ENCODE assay signal across 8 cellular contexts in the genomic region with DNA sequence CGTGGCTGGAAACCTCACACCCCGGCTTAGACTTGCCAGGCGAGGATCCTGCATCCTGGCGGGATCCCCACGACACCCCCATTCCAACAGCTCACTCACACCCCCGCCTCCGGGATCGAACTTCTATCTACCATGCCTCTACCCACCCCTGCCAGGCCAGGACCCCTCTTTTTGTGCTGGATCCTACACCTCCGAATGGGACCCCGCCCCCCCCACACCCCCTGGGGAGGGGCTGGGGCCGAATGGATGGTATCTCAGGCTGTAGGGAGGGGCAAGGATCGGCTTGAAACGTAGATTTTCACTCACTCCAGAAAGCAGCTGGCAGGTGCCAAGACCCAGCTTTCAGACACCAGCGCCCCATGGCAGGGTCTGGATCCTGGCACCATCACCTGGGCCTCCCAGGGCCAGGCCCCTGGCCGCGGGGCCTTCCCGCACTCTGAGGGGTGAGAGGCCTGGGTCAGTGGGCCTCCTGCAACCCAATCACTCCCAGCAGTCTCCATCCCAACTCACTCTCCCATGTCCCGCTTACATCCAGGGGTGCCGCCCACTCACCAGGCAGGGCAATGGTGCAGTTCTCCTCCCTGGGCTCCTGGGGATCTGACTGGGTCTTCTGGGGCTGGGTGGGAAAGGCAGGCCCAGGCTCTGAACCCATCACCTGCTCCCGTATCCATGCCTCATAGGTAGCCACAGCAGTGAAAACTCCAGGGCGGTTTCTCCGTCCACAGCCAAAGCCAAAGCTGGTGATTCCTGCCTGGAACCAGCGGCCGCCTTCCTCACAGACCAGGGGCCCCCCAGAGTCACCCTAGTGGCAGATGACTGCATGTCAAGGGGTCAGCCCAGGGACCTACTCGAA. TPM values are rescaled to one million over a fixed set of nuclear protein-coding genes. Genes with fewer than 3 reads are reported as not detected.
DNase-seq lines count a peak whose midpoint lies in the region; ATAC-seq, FAIRE-seq and TF ChIP-seq lines count a peak whose summit lies in the region.

No MANE protein-coding gene starts in this region.

- H3K27me3 ChIP-seq in GM12878 (replicated peaks in 1 of 2; ENCODE audit: control insufficient read depth in 2 of 2, insufficient read depth in 2 of 2, low read length in 1 of 2): no peaks in the 10 kb centered on the region
- peaks cover 5% of the 10 kb centered on the region for H3K27me3 ChIP-seq in upper lobe of right lung

- H3K4me1 ChIP-seq in GM12878 (ENCODE audit: control insufficient read depth, insufficient read depth, low read length) (peaks cover 9% of the 10 kb centered on the region), mucosa of descending colon (ENCODE audit: low read depth) (peaks cover 29% of the 10 kb centered on the region), upper lobe of right lung (peaks cover 18% of the 10 kb centered on the region)

- H3K27ac ChIP-seq in GM12878 (ENCODE audit: control insufficient read depth, insufficient read depth): no peak overlapping the region
- peak overlapping the region; percentile 82 for H3K27ac ChIP-seq in upper lobe of right lung

- H4K20me1 ChIP-seq in GM12878 (ENCODE audit: control insufficient read depth, insufficient read depth): peaks cover 3% of the 10 kb centered on the region; the same call in 1 of the 2 replicates

- no peak for TF ChIP-seq POLR2A in GM12878 (IDR thresholded peaks at IDR 0.05; ENCODE audit: low read depth, low read length)

- no peak for TF ChIP-seq RAD21 in GM12878 (IDR thresholded peaks at IDR 0.05; ENCODE audit: insufficient read depth, low read depth, low read length)

- H3K36me3 ChIP-seq in GM12878 (ENCODE audit: control insufficient read depth in 2 of 2, insufficient read depth in 2 of 2, low read length in 1 of 2) (no peaks in the 10 kb centered on the region), mucosa of descending colon (ENCODE audit: low read depth) (peaks cover 3% of the 10 kb centered on the region), upper lobe of right lung (no peaks in the 10 kb centered on the region)

- no peak overlapping the region for H3K4me3 ChIP-seq in GM12878
- H3K4me3 ChIP-seq in mucosa of descending colon: no peak overlapping the region
- peak overlapping the region; percentile 56 for H3K4me3 ChIP-seq in upper lobe of right lung

- RAD21 ChIA-PET in GM12878 (lab: Charles Lee; ENCODE audit: unreplicated experiment): interaction anchor here (1.3 to 3.3 kb wide), 16 partner anchors 9 to 316 kb away, joined by 3 to 48 read pairs (median 7); partner anchors contain the start of genes ARMC5, FUS, HSD3B7 and ITGAX

- WGBS in GM12878 (ENCODE audit: insufficient coverage, insufficient replicate concordance, low lambda C conversion rate, missing lambda C conversion rate): 85% methylated on average over 24 of the region's 25 CpGs

- no peaks in the 10 kb centered on the region for H3K9me3 ChIP-seq in GM12878 (replicated peaks; ENCODE audit: control insufficient read depth, insufficient read depth, low read length)
- no peaks in the 10 kb centered on the region for H3K9me3 ChIP-seq in mucosa of descending colon
- H3K9me3 ChIP-seq in upper lobe of right lung: no peaks in the 10 kb centered on the region

- TF ChIP-seq EP300 in GM12878 (IDR thresholded peaks at IDR 0.05; ENCODE audit: borderline replicate concordance in 1 of 2, control insufficient read depth in 1 of 2, low read depth in 2 of 2, low read length in 2 of 2): no peak

- H3K27me3 Mint-ChIP-seq in activated naive CD8-positive, alpha-beta T cell: peaks cover 3% of the 10 kb centered on the region
- peaks cover 3% of the 10 kb centered on the region for H3K27me3 Mint-ChIP-seq in activated naive CD8-positive, alpha-beta T cell treated with anti-CD3 and anti-CD28 coated beads for 36 hours

- no peak overlapping the region for H3K27ac Mint-ChIP-seq in activated naive CD8-positive, alpha-beta T cell
- no peak overlapping the region for H3K27ac Mint-ChIP-seq in activated naive CD8-positive, alpha-beta T cell treated with anti-CD3 and anti-CD28 coated beads for 36 hours

- no peaks in the 10 kb centered on the region for H3K36me3 Mint-ChIP-seq in activated naive CD8-positive, alpha-beta T cell
- H3K36me3 Mint-ChIP-seq in activated naive CD8-positive, alpha-beta T cell treated with anti-CD3 and anti-CD28 coated beads for 36 hours: no peaks in the 10 kb centered on the region

- H3K4me1 Mint-ChIP-seq in activated naive CD8-positive, alpha-beta T cell (ENCODE audit: low read depth): peaks cover 8% of the 10 kb centered on the region
- peaks cover 9% of the 10 kb centered on the region for H3K4me1 Mint-ChIP-seq in activated naive CD8-positive, alpha-beta T cell treated with anti-CD3 and anti-CD28 coated beads for 36 hours

- TF ChIP-seq CTCF in GM12878 (IDR thresholded peaks at IDR 0.05 in 2 of 3, conservative IDR thresholded peaks at IDR 0.05 in 1 of 3; ENCODE audit: control insufficient read depth in 2 of 3, extremely low read depth in 1 of 3, insufficient read depth in 1 of 3, low read depth in 3 of 3, low read length in 3 of 3) (no peak), mucosa of descending colon (IDR thresholded peaks at IDR 0.05) (no peak), upper lobe of right lung (IDR thresholded peaks at IDR 0.05) (no peak)

- BruUV-seq in GM12878 (replicated peaks; lab: Mats Ljungman, UMichigan): no TSS peak

- FAIRE-seq in GM12878 (lab: Jason Lieb, UNC): no peak

- CTCF ChIA-PET in GM12878 (lab: Yijun Ruan, JAX): interaction anchor here (0.7 to 3.1 kb wide), 26 partner anchors 10 to 734 kb away, joined by 3 to 23 read pairs (median 8); partner anchors contain the start of genes FUS, HSD3B7, KAT8 and PYCARD

- H3K9ac ChIP-seq in GM12878 (ENCODE audit: control insufficient read depth, insufficient read depth, low read length): no peak overlapping the region; the same call in 1 of the 2 replicates

- DNase-seq in activated naive CD8-positive, alpha-beta T cell treated with anti-CD3 and anti-CD28 coated beads for 36 hours: no peak
- DNase-seq in GM12878 (ENCODE audit: low read depth, low spot score): no peak
- peak; percentile 57 to 72 (median 62) for DNase-seq in mucosa of descending colon
- DNase-seq in upper lobe of right lung: no peak
- DNase-seq in NCI-H510A (lab: John Stamatoyannopoulos, UW): no peak

- H3K4me3 Mint-ChIP-seq in activated naive CD8-positive, alpha-beta T cell: peak overlapping the region; percentile 73
- no peak overlapping the region for H3K4me3 Mint-ChIP-seq in activated naive CD8-positive, alpha-beta T cell treated with anti-CD3 and anti-CD28 coated beads for 36 hours

- H3K4me2 ChIP-seq in GM12878 (ENCODE audit: control insufficient read depth, insufficient read depth): peak overlapping the region; percentile 89

- in situ Hi-C loops in GM12878 (cut with MboI): loop anchor here (10.0 kb wide), 1 partner anchor 732 kb away; the partner anchor contains the start of gene ZNF267

- peak overlapping the region; percentile 84; the same call in 1 of the 2 replicates for H2AFZ ChIP-seq in GM12878 (ENCODE audit: control insufficient read depth, low read depth, low read length)

- H3K9me3 Mint-ChIP-seq in activated naive CD8-positive, alpha-beta T cell (ENCODE audit: low read depth): no peaks in the 10 kb centered on the region
- no peaks in the 10 kb centered on the region for H3K9me3 Mint-ChIP-seq in activated naive CD8-positive, alpha-beta T cell treated with anti-CD3 and anti-CD28 coated beads for 36 hours

- no peaks in the 10 kb centered on the region for H3K79me2 ChIP-seq in GM12878 (ENCODE audit: control insufficient read depth, insufficient read depth, low read length)

- POLR2A ChIA-PET in GM12878 (lab: Charles Lee): interaction anchor here (0.9 to 2.1 kb wide), 7 partner anchors 24 to 190 kb away, joined by 3 to 24 read pairs (median 8); partner anchors contain the start of genes FUS, KAT8, PYCARD and ZNF646

- SMC1A ChIA-PET in GM12878 (lab: Charles Lee; ENCODE audit: uncharacterized antibody, unreplicated experiment): interaction anchor here (0.7 to 2.0 kb wide), 14 partner anchors 14 to 301 kb away, joined by 3 to 12 read pairs (median 5); partner anchors contain the start of genes HSD3B7 and KAT8

- ATAC-seq in GM12878: no peak
- no peak for ATAC-seq in mucosa of descending colon
- ATAC-seq in upper lobe of right lung: no peak
- no peak for ATAC-seq in GM21825 (IDR thresholded peaks at IDR 0.05; ENCODE audit: unreplicated experiment)
- ATAC-seq in activated CD4-positive, CD25-positive, alpha-beta regulatory T cell treated with anti-CD3 and anti-CD28 coated beads, Interleukin-2, amount 50 U/mL, for 24 hours: no peak

- intact Hi-C loops in GM12878 (cut with micrococcal nuclease; ENCODE audit: unreplicated experiment) (loop anchor here (2.0 to 5.0 kb wide), 4 partner anchors 36 to 190 kb away; partner anchors contain the start of genes BCKDK, ZNF646 and ZNF668), mucosa of descending colon (cut with DNase I, micrococcal nuclease) (loop anchor here in 1 of 2 donors (10.0 kb wide), 1 partner anchor 158 kb away; the partner anchor contains the start of gene HSD3B7), upper lobe of right lung (cut with DNase I) (no loop called here)

RNA-seq across cellular contexts. Expression of gene PRSS36, which starts 6.6 kb away (rescaled TPM):
- under 1 TPM in 1 of 2 experiments, not detected in 1; 0.74 TPM for total RNA-seq in activated naive CD8-positive, alpha-beta T cell treated with anti-CD3 and anti-CD28 coated beads for 36 hours
- not detected in 2 replicates for total RNA-seq in GM12878 (2013; cell fraction: nucleolus; rRNA removed)
- total RNA-seq in GM12878 (2014; rRNA removed) (0.11 and 0.44 TPM in 2 replicates), GM12878 (2014; rRNA removed; fragmentation: Illumina TruSeq; extraction: Trizol) (0.13 TPM in 1 of 2 replicates, not detected in the other), GM12878 (2021) (0.46 TPM in 1 of 2 replicates, not detected in the other), mucosa of descending colon (10 to 100 TPM in 1 of 3 donors, 1 to 10 TPM in 2; 8.2 to 10.2 (median 9.5) TPM), upper lobe of right lung (3.5 TPM)
- not detected for polyA plus RNA-seq in GM12878 (2011; ENCODE audit: low read depth)
- polyA plus RNA-seq in GM12878 (2011; rRNA removed) (0.11 and 0.17 TPM in 2 replicates), GM12878 (2014; fragmentation: Illumina TruSeq; extraction: Trizol) (not detected in 2 replicates), GM12878 (2014; fragmentation: Nextera tagmentation; extraction: Ambion mirVana) (not detected), GM12878 (2014; rRNA removed) (0.20 and 0.47 TPM in 2 replicates), GM12878 (2016; fragmentation: Nextera tagmentation; extraction: Ambion mirVana) (1 to 10 TPM in 1 of 2 experiments, under 1 TPM in 1; 0.17 to 1.1 TPM)
- 0.24 and 0.25 TPM in 2 replicates for polyA plus RNA-seq in GM12878 (2011; cell fraction: cytosol; rRNA removed)
- 0.15 and 0.72 TPM in 2 replicates for polyA plus RNA-seq in GM12878 (2011; cell fraction: nucleus; rRNA removed)
- polyA plus RNA-seq in GM12878 (2012): 0.20 and 0.21 TPM in 2 replicates
- polyA minus RNA-seq in GM12878 (2011; rRNA and poly(A)+ RNA removed): 0.52 TPM in 1 of 2 replicates, not detected in the other
- polyA minus RNA-seq in GM12878 (2011; cell fraction: cytosol; rRNA and poly(A)+ RNA removed): 2.0 TPM in 1 of 2 replicates, not detected in the other
- polyA minus RNA-seq in GM12878 (2011; cell fraction: nucleus; rRNA and poly(A)+ RNA removed): 1.2 TPM in 1 of 2 replicates, not detected in the other

RNA-seq across cellular contexts. Expression of gene PRSS8, which starts 7.7 kb away (rescaled TPM):
- not detected for total RNA-seq in activated naive CD8-positive, alpha-beta T cell treated with anti-CD3 and anti-CD28 coated beads for 36 hours
- total RNA-seq in GM12878 (2013; cell fraction: nucleolus; rRNA removed): not detected in 2 replicates
- total RNA-seq in GM12878 (2014; rRNA removed) (not detected in 2 replicates), GM12878 (2014; rRNA removed; fragmentation: Illumina TruSeq; extraction: Trizol) (not detected in 2 replicates), GM12878 (2021) (0.16 and 0.33 TPM in 2 replicates), mucosa of descending colon (100 to 1,000 TPM; 163 to 482 (median 422) TPM), upper lobe of right lung (103 TPM)
- not detected for polyA plus RNA-seq in GM12878 (2011; ENCODE audit: low read depth)
- polyA plus RNA-seq in GM12878 (2011; rRNA removed) (not detected in 2 replicates), GM12878 (2014; fragmentation: Illumina TruSeq; extraction: Trizol) (not detected in 2 replicates), GM12878 (2014; fragmentation: Nextera tagmentation; extraction: Ambion mirVana) (not detected), GM12878 (2014; rRNA removed) (0.58 TPM in 1 of 2 replicates, not detected in the other), GM12878 (2016; fragmentation: Nextera tagmentation; extraction: Ambion mirVana) (not detected)
- polyA plus RNA-seq in GM12878 (2011; cell fraction: cytosol; rRNA removed): 0.06 TPM in 1 of 2 replicates, not detected in the other
- not detected in 2 replicates for polyA plus RNA-seq in GM12878 (2011; cell fraction: nucleus; rRNA removed)
- polyA plus RNA-seq in GM12878 (2012): not detected in 2 replicates
- 0.10 TPM in 1 of 2 replicates, not detected in the other for polyA minus RNA-seq in GM12878 (2011; rRNA and poly(A)+ RNA removed)
- polyA minus RNA-seq in GM12878 (2011; cell fraction: cytosol; rRNA and poly(A)+ RNA removed): not detected in 2 replicates
- polyA minus RNA-seq in GM12878 (2011; cell fraction: nucleus; rRNA and poly(A)+ RNA removed): not detected in 2 replicates

RNA-seq across cellular contexts. Expression of gene KAT8, which starts 25.8 kb away (rescaled TPM):
- 10 to 100 TPM; 48.9 to 49.9 TPM for total RNA-seq in activated naive CD8-positive, alpha-beta T cell treated with anti-CD3 and anti-CD28 coated beads for 36 hours
- total RNA-seq in GM12878 (2013; cell fraction: nucleolus; rRNA removed): 60.4 and 65.7 TPM in 2 replicates
- total RNA-seq in GM12878 (2014; rRNA removed): 46.9 and 50.4 TPM in 2 replicates
- 37.5 and 39.0 TPM in 2 replicates for total RNA-seq in GM12878 (2014; rRNA removed; fragmentation: Illumina TruSeq; extraction: Trizol)
- total RNA-seq in GM12878 (2021): 44.3 and 46.5 TPM in 2 replicates
- 15.0 TPM for polyA plus RNA-seq in GM12878 (2011; ENCODE audit: low read depth)
- polyA plus RNA-seq in GM12878 (2011; rRNA removed): 41.8 and 45.9 TPM in 2 replicates
- 39.7 and 49.2 TPM in 2 replicates for polyA plus RNA-seq in GM12878 (2011; cell fraction: cytosol; rRNA removed)
- 51.8 and 54.2 TPM in 2 replicates for polyA plus RNA-seq in GM12878 (2011; cell fraction: nucleus; rRNA removed)
- polyA plus RNA-seq in GM12878 (2012): 25.7 and 28.4 TPM in 2 replicates
- polyA plus RNA-seq in GM12878 (2014; fragmentation: Illumina TruSeq; extraction: Trizol): 36.0 and 40.3 TPM in 2 replicates
- 10 to 100 TPM in 1 of 2 experiments, 1 to 10 TPM in 1; 5.5 to 11.2 TPM for polyA plus RNA-seq in GM12878 (2014; fragmentation: Nextera tagmentation; extraction: Ambion mirVana)
- polyA plus RNA-seq in GM12878 (2014; rRNA removed): 53.0 and 55.8 TPM in 2 replicates
- polyA plus RNA-seq in GM12878 (2016; fragmentation: Nextera tagmentation; extraction: Ambion mirVana): 10 to 100 TPM; 21.7 to 25.6 TPM
- 32.2 and 36.6 TPM in 2 replicates for polyA minus RNA-seq in GM12878 (2011; rRNA and poly(A)+ RNA removed)
- polyA minus RNA-seq in GM12878 (2011; cell fraction: cytosol; rRNA and poly(A)+ RNA removed): 9.9 TPM in 2 replicates
- 12.1 and 16.4 TPM in 2 replicates for polyA minus RNA-seq in GM12878 (2011; cell fraction: nucleus; rRNA and poly(A)+ RNA removed)
- total RNA-seq in mucosa of descending colon: 10 to 100 TPM; 61.1 to 83.1 (median 69.6) TPM
- total RNA-seq in upper lobe of right lung: 80.4 TPM

RNA-seq across cellular contexts. Expression of gene BCKDK, which starts 35.1 kb away (rescaled TPM):
- total RNA-seq in activated naive CD8-positive, alpha-beta T cell treated with anti-CD3 and anti-CD28 coated beads for 36 hours: 10 to 100 TPM; 45.5 to 49.3 TPM
- 31.7 and 37.4 TPM in 2 replicates for total RNA-seq in GM12878 (2013; cell fraction: nucleolus; rRNA removed)
- total RNA-seq in GM12878 (2014; rRNA removed) (31.9 and 43.3 TPM in 2 replicates), GM12878 (2014; rRNA removed; fragmentation: Illumina TruSeq; extraction: Trizol) (10.6 and 11.6 TPM in 2 replicates), GM12878 (2021) (39.4 and 44.0 TPM in 2 replicates), mucosa of descending colon (10 to 100 TPM; 31.7 to 40.1 (median 36.6) TPM), upper lobe of right lung (33.3 TPM)
- polyA plus RNA-seq in GM12878 (2011; ENCODE audit: low read depth): 17.1 TPM
- polyA plus RNA-seq in GM12878 (2011; rRNA removed) (7.7 and 22.3 TPM in 2 replicates), GM12878 (2014; fragmentation: Illumina TruSeq; extraction: Trizol) (14.7 and 20.5 TPM in 2 replicates), GM12878 (2014; fragmentation: Nextera tagmentation; extraction: Ambion mirVana) (1 to 10 TPM in 1 of 2 experiments, under 1 TPM in 1; 0.68 to 3.3 TPM), GM12878 (2014; rRNA removed) (45.5 and 48.6 TPM in 2 replicates), GM12878 (2016; fragmentation: Nextera tagmentation; extraction: Ambion mirVana) (10 to 100 TPM; 56.1 to 56.6 TPM)
- polyA plus RNA-seq in GM12878 (2011; cell fraction: cytosol; rRNA removed): 26.9 and 29.7 TPM in 2 replicates
- 65.9 and 93.1 TPM in 2 replicates for polyA plus RNA-seq in GM12878 (2011; cell fraction: nucleus; rRNA removed)
- polyA plus RNA-seq in GM12878 (2012): 31.5 and 50.7 TPM in 2 replicates
- 18.5 and 25.0 TPM in 2 replicates for polyA minus RNA-seq in GM12878 (2011; rRNA and poly(A)+ RNA removed)
- 13.7 and 15.5 TPM in 2 replicates for polyA minus RNA-seq in GM12878 (2011; cell fraction: cytosol; rRNA and poly(A)+ RNA removed)
- 29.9 and 35.6 TPM in 2 replicates for polyA minus RNA-seq in GM12878 (2011; cell fraction: nucleus; rRNA and poly(A)+ RNA removed)

RNA-seq across cellular contexts. Expression of gene FUS, which starts 36.7 kb away (rescaled TPM):
- total RNA-seq in activated naive CD8-positive, alpha-beta T cell treated with anti-CD3 and anti-CD28 coated beads for 36 hours: 100 to 1,000 TPM; 817 to 858 TPM
- 304 and 315 TPM in 2 replicates for total RNA-seq in GM12878 (2013; cell fraction: nucleolus; rRNA removed)
- 40.1 and 47.3 TPM in 2 replicates for total RNA-seq in GM12878 (2014; rRNA removed)
- total RNA-seq in GM12878 (2014; rRNA removed; fragmentation: Illumina TruSeq; extraction: Trizol): 69.6 and 69.8 TPM in 2 replicates
- total RNA-seq in GM12878 (2021): 509 and 521 TPM in 2 replicates
- 475 TPM for polyA plus RNA-seq in GM12878 (2011; ENCODE audit: low read depth)
- polyA plus RNA-seq in GM12878 (2011; rRNA removed): 243 and 327 TPM in 2 replicates
- 186 and 237 TPM in 2 replicates for polyA plus RNA-seq in GM12878 (2011; cell fraction: cytosol; rRNA removed)
- 505 and 935 TPM in 2 replicates for polyA plus RNA-seq in GM12878 (2011; cell fraction: nucleus; rRNA removed)
- 371 and 917 TPM in 2 replicates for polyA plus RNA-seq in GM12878 (2012)
- 366 and 389 TPM in 2 replicates for polyA plus RNA-seq in GM12878 (2014; fragmentation: Illumina TruSeq; extraction: Trizol)
- 100 to 1,000 TPM in 1 of 2 experiments, 10 to 100 TPM in 1; 46.8 to 131 TPM for polyA plus RNA-seq in GM12878 (2014; fragmentation: Nextera tagmentation; extraction: Ambion mirVana)
- 480 and 547 TPM in 2 replicates for polyA plus RNA-seq in GM12878 (2014; rRNA removed)
- polyA plus RNA-seq in GM12878 (2016; fragmentation: Nextera tagmentation; extraction: Ambion mirVana): 100 to 1,000 TPM; 366 to 437 TPM
- polyA minus RNA-seq in GM12878 (2011; rRNA and poly(A)+ RNA removed): 116 and 126 TPM in 2 replicates
- polyA minus RNA-seq in GM12878 (2011; cell fraction: cytosol; rRNA and poly(A)+ RNA removed): 108 and 169 TPM in 2 replicates
- polyA minus RNA-seq in GM12878 (2011; cell fraction: nucleus; rRNA and poly(A)+ RNA removed): 148 and 252 TPM in 2 replicates
- 100 to 1,000 TPM; 167 to 264 (median 189) TPM for total RNA-seq in mucosa of descending colon
- total RNA-seq in upper lobe of right lung: 175 TPM

Comparison
In these comparisons a context has a peak if more than half of its experiments do, and no peak if none do; other contexts are left out.
1. DNase-seq: peak in mucosa of descending colon (3 of 3); none in activated naive CD8-positive, alpha-beta T cell treated with anti-CD3 and anti-CD28 coated beads for 36 hours (single experiment), GM12878 (single experiment), upper lobe of right lung (single experiment) and NCI-H510A (single experiment).
2. RNA of gene PRSS8, which starts 7.7 kb away (total RNA-seq): 163 to 482 TPM in mucosa of descending colon and 103 TPM in upper lobe of right lung (single experiment); not detected in activated naive CD8-positive, alpha-beta T cell treated with anti-CD3 and anti-CD28 coated beads for 36 hours and 0.16 to 0.33 TPM in GM12878; every median in the first group is over 10 times any median in the second.